ENCODE assay signal across 1 cellular context in genomic region chr1:53580739-53581475, GRCh38.
A peak's percentile ranks its signal among the peaks of the same experiment; 100 is the strongest.
TF ChIP-seq lines count a peak whose summit lies in the region.

No MANE protein-coding gene starts in this region.

TF ChIP-seq in SK-N-SH, 30 proteins besides CTCF, POLR2A, EP300 and RAD21 (continued from another document):
- TF ChIP-seq IRF3 (IDR thresholded peaks at IDR 0.05; ENCODE audit: low read depth, low read length) (no peak), ELF1 (IDR thresholded peaks at IDR 0.05) (no peak), RCOR1 (IDR thresholded peaks at IDR 0.05; ENCODE audit: low read length) (no peak), GATA2 (CRISPR knock-in tag; IDR thresholded peaks at IDR 0.05) (peak; percentile 41), CHD2 (IDR thresholded peaks at IDR 0.05; ENCODE audit: low read length, partially characterized antibody) (no peak)
